ENCODE assay signal across 21 cellular contexts in genomic region chr12:67318786-67319185, GRCh38.
"Had no signal": no experiment of that assay in that cellular context is flagged by ENCODE, and none has a peak within 500 bp of the region (broad histone marks: within the 10 kb centered on the region; RNA-seq: fewer than 3 reads in every experiment).

No MANE protein-coding gene starts in this region.

- ATAC-seq: activated T-cell treated with anti-CD3 and anti-CD28 coated beads, Interleukin-2, amount 50 U/mL, for 72 hours; left colon; naive thymus-derived CD8-positive, alpha-beta T cell; right cardiac atrium; T-helper 17 cell had no signal

- H3K9me3 ChIP-seq: thoracic aorta had no signal

- H3K4me1 ChIP-seq: parathyroid adenoma, spleen had no signal

- H3K4me3 Mint-ChIP-seq: activated CD4-positive, alpha-beta memory T cell treated with anti-CD3 and anti-CD28 coated beads for 36 hours; activated CD4-positive, alpha-beta T cell treated with anti-CD3 and anti-CD28 coated beads, Interleukin-2, amount 10 ng/mL, durations not matched to agents 24 days and 14 days; activated T-cell treated with anti-CD3 and anti-CD28 coated beads, Interleukin-2, amount 50 U/mL, for 72 hours; naive thymus-derived CD8-positive, alpha-beta T cell; neural crest cell; stimulated activated naive CD8-positive, alpha-beta T cell treated with anti-CD3 and anti-CD28 coated beads, Interleukin-15, Interleukin-2, amounts not matched to agents 100 ng/mL and 50 ng/mL, for 24 hours had no signal

- H3K27me3 Mint-ChIP-seq: activated CD4-positive, alpha-beta memory T cell treated with anti-CD3 and anti-CD28 coated beads for 36 hours; activated CD4-positive, alpha-beta T cell treated with anti-CD3 and anti-CD28 coated beads, Interleukin-2, amount 10 ng/mL, durations not matched to agents 24 days and 14 days; naive thymus-derived CD8-positive, alpha-beta T cell; stimulated activated naive CD8-positive, alpha-beta T cell treated with anti-CD3 and anti-CD28 coated beads, Interleukin-15, Interleukin-2, amounts not matched to agents 100 ng/mL and 50 ng/mL, for 24 hours; T-helper 17 cell had no signal

- H3K27ac ChIP-seq: coronary artery, dorsolateral prefrontal cortex, parathyroid adenoma, spleen, thoracic aorta had no signal

- H3K27ac Mint-ChIP-seq: activated CD4-positive, alpha-beta memory T cell treated with anti-CD3 and anti-CD28 coated beads for 36 hours; activated CD4-positive, alpha-beta T cell treated with anti-CD3 and anti-CD28 coated beads, Interleukin-2, amount 10 ng/mL, durations not matched to agents 24 days and 14 days; activated T-cell treated with anti-CD3 and anti-CD28 coated beads, Interleukin-2, amount 50 U/mL, for 72 hours; stimulated activated naive CD8-positive, alpha-beta T cell treated with anti-CD3 and anti-CD28 coated beads, Interleukin-15, Interleukin-2, amounts not matched to agents 100 ng/mL and 50 ng/mL, for 24 hours; T-helper 17 cell had no signal

- DNase-seq: activated CD4-positive, alpha-beta memory T cell treated with anti-CD3 and anti-CD28 coated beads for 36 hours; activated CD4-positive, alpha-beta T cell treated with anti-CD3 and anti-CD28 coated beads, Interleukin-2, amount 10 ng/mL, durations not matched to agents 24 days and 14 days; activated CD4-positive, CD25-positive, alpha-beta regulatory T cell treated with anti-CD3 and anti-CD28 coated beads, Interleukin-2, amount 50 U/mL, for 72 hours; activated effector memory CD4-positive, alpha-beta T cell treated with Interleukin-2 at 50 U/mL for 16 hours; activated naive CD4-positive, alpha-beta T cell treated with Interleukin-2 at 50 U/mL for 16 hours; activated T-cell treated with anti-CD3 and anti-CD28 coated beads, Interleukin-2, amount 50 U/mL, for 72 hours; amygdala; dorsolateral prefrontal cortex; effector memory CD4-positive, alpha-beta T cell; glutamatergic neuron; left colon; naive thymus-derived CD8-positive, alpha-beta T cell; nucleus accumbens; right cardiac atrium; spleen; T-helper 17 cell had no signal

- H3K27me3 ChIP-seq: dorsolateral prefrontal cortex, spleen had no signal

- H3K9me3 Mint-ChIP-seq: activated CD4-positive, alpha-beta T cell treated with anti-CD3 and anti-CD28 coated beads, Interleukin-2, amount 10 ng/mL, durations not matched to agents 24 days and 14 days had no signal

- H3K4me1 Mint-ChIP-seq: neural crest cell had no signal

- H3K4me3 ChIP-seq: coronary artery, dorsolateral prefrontal cortex, spleen, thoracic aorta had no signal
